13 cellular contexts compared by ENCODE assay signal in the genomic region with DNA sequence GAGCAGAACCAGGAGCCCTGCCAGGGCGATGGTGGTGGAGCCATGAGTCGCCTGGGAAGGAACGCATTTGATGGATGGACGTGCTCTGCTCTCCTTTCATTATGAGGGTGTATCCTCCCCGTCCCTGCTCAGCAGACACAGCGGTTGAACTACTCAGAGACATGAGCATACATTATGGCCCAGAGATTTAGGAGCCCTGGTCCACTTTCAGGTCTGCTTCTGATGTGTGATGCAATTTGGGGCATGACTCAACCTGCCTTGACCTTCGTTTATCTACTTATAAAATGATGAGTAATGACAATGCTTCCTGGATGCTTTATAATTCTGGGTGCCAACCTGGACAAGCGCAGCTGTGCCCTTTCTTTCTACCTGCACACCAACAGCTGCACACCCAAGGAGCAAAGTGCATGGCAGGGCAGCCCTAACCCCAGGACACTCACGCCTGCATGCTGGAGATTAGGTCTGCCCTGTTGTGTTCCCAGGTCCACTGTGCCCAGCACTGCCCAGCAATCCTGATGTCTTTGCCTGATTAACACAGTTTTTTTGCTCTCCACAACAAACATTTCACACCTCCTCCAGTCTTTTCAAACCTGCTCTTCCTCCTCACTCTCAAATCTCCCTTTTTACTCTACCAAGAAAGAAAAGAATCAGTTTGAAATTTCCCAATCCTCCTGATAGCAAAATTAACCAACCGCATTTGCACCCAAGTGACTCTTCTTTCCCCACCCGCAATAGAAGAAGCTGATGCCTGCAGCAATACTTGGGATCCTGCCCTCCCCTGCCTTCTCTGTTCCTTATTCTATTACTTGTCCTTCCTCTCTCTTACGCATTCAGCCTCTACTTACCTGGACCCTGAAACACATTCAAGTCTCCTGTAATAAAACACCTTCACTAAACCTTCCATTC.
DNase-seq lines count a peak whose midpoint lies in the region; ATAC-seq, FAIRE-seq and TF ChIP-seq lines count a peak whose summit lies in the region.
"Had no signal": no experiment of that assay in that cellular context is flagged by ENCODE, and none has a peak within 500 bp of the region (broad histone marks: within the 10 kb centered on the region; RNA-seq: fewer than 3 reads in every experiment).

No MANE protein-coding gene starts in this region.

- H3K36me3 Mint-ChIP-seq in activated naive CD8-positive, alpha-beta T cell treated with anti-CD3 and anti-CD28 coated beads, Interleukin-2, amount 50 U/mL, for 24 hours (ENCODE audit: low read depth), result peaks cover 84% of the 10 kb centered on the region

- H3K9me3 ChIP-seq in HepG2 (ENCODE audit: low read length), result peaks cover 5% of the 10 kb centered on the region; the same call in 1 of the 2 replicates
- H3K9me3 ChIP-seq: suprapubic skin had no signal

- H3K36me3 ChIP-seq in HepG2 (replicated peaks in 1 of 2; ENCODE audit: control insufficient read depth in 1 of 2, insufficient read depth in 2 of 2, low read length in 2 of 2), result no peaks in the 10 kb centered on the region
- H3K36me3 ChIP-seq: suprapubic skin had no signal

- no peaks in the 10 kb centered on the region for H3K27me3 Mint-ChIP-seq in activated naive CD8-positive, alpha-beta T cell treated with anti-CD3 and anti-CD28 coated beads, Interleukin-2, amount 50 U/mL, for 24 hours

- H3K27ac ChIP-seq in HepG2 (ENCODE audit: extremely low read length, insufficient read depth, low read length), result no peak overlapping the region
- H3K27ac ChIP-seq: coronary artery, suprapubic skin had no signal

- no peaks in the 10 kb centered on the region for H3K4me1 ChIP-seq in HepG2 (ENCODE audit: insufficient read depth, low read length)

- H3K4me3 Mint-ChIP-seq in activated naive CD8-positive, alpha-beta T cell treated with anti-CD3 and anti-CD28 coated beads, Interleukin-2, amount 50 U/mL, for 24 hours, result no peak overlapping the region

- FAIRE-seq in HepG2 (lab: Jason Lieb, UNC), result peak; percentile 18

- TF ChIP-seq CTCF in HepG2 (CRISPR knock-in tag; IDR thresholded peaks at IDR 0.05) (no peak), GM13977 (IDR thresholded peaks at IDR 0.05; ENCODE audit: extremely low read depth, insufficient read depth, missing control alignments) (no peak)

- no peak for TF ChIP-seq POLR2A in HepG2 (IDR thresholded peaks at IDR 0.05; ENCODE audit: insufficient read depth in 1 of 2, low read depth in 2 of 2, low read length in 2 of 2)

- TF ChIP-seq RAD21 in HepG2 (CRISPR knock-in tag; IDR thresholded peaks at IDR 0.05), result no peak

- WGBS in HepG2 (ENCODE audit: low lambda C conversion rate), result 62% methylated on average over 12 of the region's 12 CpGs

- H3K4me2 ChIP-seq in HepG2 (ENCODE audit: low read depth, low read length), result no peak overlapping the region

- no TSS peak for BruUV-seq in HepG2 (replicated peaks; lab: Mats Ljungman, UMichigan)

- CTCF ChIA-PET in HepG2 (lab: Yijun Ruan, JAX; ENCODE audit: low intra/inter-chr PET ratio, low total read pairs), result no interaction called here

- POLR2A ChIA-PET in HepG2 (lab: Yijun Ruan, JAX), result no interaction called here

- peaks cover 2 to 11% of the 10 kb centered on the region in 2 experiments; a peak in 3 of 5 replicates for H3K27me3 ChIP-seq in HepG2 (ENCODE audit: control insufficient read depth in 1 of 2, insufficient read depth in 2 of 2, low read length in 2 of 2)
- H3K27me3 ChIP-seq: suprapubic skin had no signal

- peak overlapping the region; percentile 39 for H3K27ac Mint-ChIP-seq in activated naive CD8-positive, alpha-beta T cell treated with anti-CD3 and anti-CD28 coated beads, Interleukin-2, amount 50 U/mL, for 24 hours

- peak; percentile 33 for ATAC-seq in activated naive CD8-positive, alpha-beta T cell treated with anti-CD3 and anti-CD28 coated beads, Interleukin-2, amount 50 U/mL, for 24 hours
- ATAC-seq in HepG2 (peak; percentile 66), HG03342 (IDR thresholded peaks at IDR 0.05; ENCODE audit: unreplicated experiment) (no peak), HG03442 (IDR thresholded peaks at IDR 0.05; ENCODE audit: unreplicated experiment) (no peak)

- no peaks in the 10 kb centered on the region for H4K20me1 ChIP-seq in HepG2 (ENCODE audit: insufficient read depth, low read length)

- TF ChIP-seq EP300 in HepG2 (IDR thresholded peaks at IDR 0.05; ENCODE audit: low read depth in 2 of 2, low read length in 2 of 2) (no peak), HepG2 (CRISPR knock-in tag; IDR thresholded peaks at IDR 0.05; ENCODE audit: borderline replicate concordance) (no peak)

- H3K9ac ChIP-seq in HepG2 (ENCODE audit: insufficient read depth, low read depth, low read length), result no peak overlapping the region

- peak; percentile 57 for DNase-seq in EH (ENCODE audit: low read depth)
- peak; percentile 60 for DNase-seq in LHCN-M2 (ENCODE audit: low read depth)
- DNase-seq in activated naive CD8-positive, alpha-beta T cell treated with anti-CD3 and anti-CD28 coated beads, Interleukin-2, amount 50 U/mL, for 24 hours, result no peak
- DNase-seq in HepG2 (ENCODE audit: low spot score), result no peak
- DNase-seq in GM13977 (ENCODE audit: low spot score), result no peak
- no peak for DNase-seq in NCI-H146 (lab: John Stamatoyannopoulos, UW)
- DNase-seq: activated CD4-positive, alpha-beta T cell treated with anti-CD3 and anti-CD28 coated beads for 1 hour; kidney glomerular epithelial cell; NCI-H510A treated with DMSO at 0.1 percent for 48 hours had no signal

- in situ Hi-C loops in HepG2 (cut with HindIII; ENCODE audit: extremely low pct_ligation_motif_present, low pct_unique_long_range_greater_than_20kb) (no loop called here), GM13977 (cut with MboI; ENCODE audit: low pct_unique_long_range_greater_than_20kb, low sequenced_read_pairs, unreplicated experiment) (no loop called here)

- H3K4me3 ChIP-seq in HepG2 (replicated peaks in 1 of 3; ENCODE audit: insufficient read depth in 1 of 3, low read depth in 2 of 3, low read length in 3 of 3), result no peak overlapping the region
- H3K4me3 ChIP-seq: coronary artery, suprapubic skin had no signal

- H3K9me3 Mint-ChIP-seq in activated naive CD8-positive, alpha-beta T cell treated with anti-CD3 and anti-CD28 coated beads, Interleukin-2, amount 50 U/mL, for 24 hours, result peaks cover 18% of the 10 kb centered on the region

- H2AFZ ChIP-seq in HepG2 (ENCODE audit: low read length), result no peak overlapping the region

- no peaks in the 10 kb centered on the region for H3K79me2 ChIP-seq in HepG2 (ENCODE audit: insufficient read depth, low read length)

- H3K4me1 Mint-ChIP-seq in activated naive CD8-positive, alpha-beta T cell treated with anti-CD3 and anti-CD28 coated beads, Interleukin-2, amount 50 U/mL, for 24 hours, result peaks cover 12% of the 10 kb centered on the region

- intact Hi-C loops in HepG2 (cut with micrococcal nuclease; ENCODE audit: unreplicated experiment), result no loop called here

TF ChIP-seq in HepG2, 621 proteins besides CTCF, POLR2A, EP300 and RAD21:
- TF ChIP-seq MAFF (IDR thresholded peaks at IDR 0.05; ENCODE audit: low read depth, low read length) (peak; percentile 54), CEBPB (IDR thresholded peaks at IDR 0.05; ENCODE audit: borderline replicate concordance, low read depth, low read length) (peak; percentile 78), MAFK (conservative IDR thresholded peaks at IDR 0.05 in 1 of 2, IDR thresholded peaks at IDR 0.05 in 1 of 2; ENCODE audit: low read length in 2 of 2) (peak; percentile 44 to 51; a peak in 2 of 4 replicates), ATF1 (CRISPR knock-in tag; IDR thresholded peaks at IDR 0.05) (no peak), ZNF775 (CRISPR knock-in tag; IDR thresholded peaks at IDR 0.05; ENCODE audit: borderline replicate concordance) (no peak), FOSL2 (CRISPR knock-in tag; IDR thresholded peaks at IDR 0.05) (peak; percentile 73)

Comparison
In these comparisons a context has a peak if more than half of its experiments do, and no peak if none do; other contexts are left out.
1. DNase-seq: peak in EH (single experiment) and LHCN-M2 (single experiment); none in activated naive CD8-positive, alpha-beta T cell treated with anti-CD3 and anti-CD28 coated beads, Interleukin-2, amount 50 U/mL, for 24 hours (single experiment), HepG2 (single experiment), GM13977 (single experiment) and NCI-H146 (single experiment).
2. ATAC-seq: peak in activated naive CD8-positive, alpha-beta T cell treated with anti-CD3 and anti-CD28 coated beads, Interleukin-2, amount 50 U/mL, for 24 hours (single experiment) and HepG2 (single experiment); none in HG03342 (single experiment) and HG03442 (single experiment).